Comparison of ENCODE assay signal across 8 cellular contexts in the genomic region with DNA sequence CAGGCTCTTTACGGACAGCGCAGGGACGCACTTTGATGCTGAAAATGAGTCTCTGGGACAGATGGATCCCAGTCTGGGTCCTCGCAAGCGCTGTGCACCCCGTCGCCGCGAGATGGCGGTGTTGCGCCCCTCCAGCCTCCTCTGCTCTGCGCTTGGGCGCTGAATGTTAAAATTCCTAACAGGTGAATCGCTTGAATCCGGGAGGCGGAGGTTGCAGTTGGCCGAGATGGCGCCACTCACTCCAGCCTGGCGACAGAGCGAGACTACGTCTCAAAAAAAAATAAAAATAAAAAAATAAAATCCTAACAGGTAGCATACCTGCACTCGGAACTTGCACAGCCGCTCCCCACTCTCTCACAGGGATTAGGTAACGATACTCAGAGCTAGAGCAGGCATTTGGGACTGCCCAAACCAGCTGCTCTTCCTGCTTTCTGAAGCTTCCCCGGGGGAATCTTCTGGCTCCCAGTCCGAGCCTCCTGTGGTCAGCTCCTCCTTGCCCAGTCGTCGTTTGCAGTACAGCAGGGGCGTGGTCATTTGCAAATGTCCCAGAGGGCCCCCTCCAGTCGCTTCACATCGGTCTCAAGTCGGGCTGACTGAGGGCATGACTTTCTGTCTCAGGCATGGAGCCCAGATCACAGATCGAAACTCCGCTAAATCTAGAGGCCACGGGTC. TPM values are rescaled to one million over a fixed set of nuclear protein-coding genes. Genes with fewer than 3 reads are reported as not detected.
DNase-seq lines count a peak whose midpoint lies in the region; ATAC-seq and TF ChIP-seq lines count a peak whose summit lies in the region.

No MANE protein-coding gene starts in this region.

- H3K9me3 Mint-ChIP-seq in endothelial cell (ENCODE audit: unreplicated experiment): no peaks in the 10 kb centered on the region

- no peaks in the 10 kb centered on the region for H3K9me3 ChIP-seq in lung (ENCODE audit: control insufficient read depth in 2 of 2, insufficient read depth in 1 of 2, low read length in 1 of 2)

- H3K4me1 Mint-ChIP-seq in endothelial cell (ENCODE audit: unreplicated experiment): peaks cover 3% of the 10 kb centered on the region

- peak; percentile 85 for DNase-seq in DMS 273 (lab: John Stamatoyannopoulos, UW; ENCODE audit: unreplicated experiment)
- peak; percentile 57 for DNase-seq in GOT3 (lab: John Stamatoyannopoulos, UW)
- peak; percentile 64 for DNase-seq in NCI-H460 (ENCODE audit: extremely low read depth, low read depth)
- DNase-seq in activated CD8-positive, alpha-beta memory T cell treated with anti-CD3 and anti-CD28 coated beads for 4 hours (ENCODE audit: low read depth in 2 of 2): peak; percentile 4 to 18
- DNase-seq in endothelial cell (ENCODE audit: low spot score): peak; percentile 83
- DNase-seq in lung (ENCODE audit: low spot score): peak; percentile 85
- DNase-seq in stimulated activated CD8-positive, alpha-beta memory T cell treated with anti-CD3 and anti-CD28 coated beads, Interleukin-12 subunit alpha, Interleukin-12 subunit beta, amount 100 ng/mL, for 24 hours (ENCODE audit: extremely low read depth): peak; percentile 31
- DNase-seq in cortex of kidney (lab: John Stamatoyannopoulos, UW): no peak

- H3K4me3 ChIP-seq in lung: no peak overlapping the region

- H3K4me1 ChIP-seq in lung (ENCODE audit: control insufficient read depth in 2 of 2, insufficient read depth in 2 of 2, low read length in 2 of 2): no peaks in the 10 kb centered on the region

- peaks cover 8% of the 10 kb centered on the region for H3K27me3 Mint-ChIP-seq in endothelial cell (ENCODE audit: unreplicated experiment)

- peak; percentile 90 for ATAC-seq in lung (ENCODE audit: insufficient read depth, low FRiP score)

- H3K27me3 ChIP-seq in lung (ENCODE audit: control insufficient read depth, insufficient read depth): no peaks in the 10 kb centered on the region

- 25 to 30% methylated on average over 35 of the region's 35 CpGs for WGBS in lung, 2 donors

- peaks cover 8% of the 10 kb centered on the region for H3K36me3 Mint-ChIP-seq in endothelial cell (ENCODE audit: low read depth, unreplicated experiment)

- H3K36me3 ChIP-seq in lung (ENCODE audit: control insufficient read depth in 2 of 2, insufficient read depth in 2 of 2, low read length in 2 of 2): peaks cover 0 to 15% of the 10 kb centered on the region in 2 donors

- H3K27ac ChIP-seq in lung (ENCODE audit: low read depth in 1 of 2, low read length in 1 of 2): peak overlapping the region in 1 of 2 donors; percentile 75

- peak; percentile 85 for TF ChIP-seq CTCF in endothelial cell (IDR thresholded peaks at IDR 0.05; ENCODE audit: unreplicated experiment)
- TF ChIP-seq CTCF in lung (IDR thresholded peaks at IDR 0.05; ENCODE audit: control extremely low read depth, extremely low read depth): peak; percentile 66

- peak overlapping the region; percentile 24 for H3K27ac Mint-ChIP-seq in endothelial cell (ENCODE audit: unreplicated experiment)

- no peak overlapping the region for H3K4me3 Mint-ChIP-seq in endothelial cell (ENCODE audit: unreplicated experiment)

RNA-seq across cellular contexts. Expression of gene OSGIN1, which starts 26.2 kb away (rescaled TPM):
- 53.5 and 57.5 TPM in 2 replicates for total RNA-seq in NCI-H460 (2014; rRNA removed; shearing (Covaris generic))
- polyA plus RNA-seq in NCI-H460 (2014; cell fraction: nucleus; rRNA removed): 91.0 and 109 TPM in 2 replicates
- total RNA-seq in endothelial cell (ENCODE audit: unreplicated experiment): 0.31 TPM
- total RNA-seq in lung: 10 to 100 TPM in 1 of 2 donors, 1 to 10 TPM in 1; 1.5 to 17.0 TPM
- 10 to 100 TPM; 10.7 to 17.9 TPM for polyA plus RNA-seq in lung

RNA-seq across cellular contexts. Expression of gene MLYCD, which starts 27.9 kb away (rescaled TPM):
- 0.95 and 1.6 TPM in 2 replicates for total RNA-seq in NCI-H460 (2014; rRNA removed; shearing (Covaris generic))
- 1.4 and 3.0 TPM in 2 replicates for polyA plus RNA-seq in NCI-H460 (2014; cell fraction: nucleus; rRNA removed)
- total RNA-seq in endothelial cell (ENCODE audit: unreplicated experiment): 3.0 TPM
- total RNA-seq in lung: 1 to 10 TPM; 6.0 to 9.1 TPM
- polyA plus RNA-seq in lung: 1 to 10 TPM; 2.0 to 3.7 TPM

RNA-seq across cellular contexts. Expression of gene NECAB2, which starts 41.2 kb away (rescaled TPM):
- 1.1 and 1.8 TPM in 2 replicates for total RNA-seq in NCI-H460 (2014; rRNA removed; shearing (Covaris generic))
- 9.1 and 11.6 TPM in 2 replicates for polyA plus RNA-seq in NCI-H460 (2014; cell fraction: nucleus; rRNA removed)
- total RNA-seq in endothelial cell (ENCODE audit: unreplicated experiment): 1.2 TPM
- under 1 TPM; 0.34 to 0.57 TPM for total RNA-seq in lung
- polyA plus RNA-seq in lung: under 1 TPM; 0.10 to 0.43 TPM
